Comparison of ENCODE assay signal across 1 cellular context in the genomic region with DNA sequence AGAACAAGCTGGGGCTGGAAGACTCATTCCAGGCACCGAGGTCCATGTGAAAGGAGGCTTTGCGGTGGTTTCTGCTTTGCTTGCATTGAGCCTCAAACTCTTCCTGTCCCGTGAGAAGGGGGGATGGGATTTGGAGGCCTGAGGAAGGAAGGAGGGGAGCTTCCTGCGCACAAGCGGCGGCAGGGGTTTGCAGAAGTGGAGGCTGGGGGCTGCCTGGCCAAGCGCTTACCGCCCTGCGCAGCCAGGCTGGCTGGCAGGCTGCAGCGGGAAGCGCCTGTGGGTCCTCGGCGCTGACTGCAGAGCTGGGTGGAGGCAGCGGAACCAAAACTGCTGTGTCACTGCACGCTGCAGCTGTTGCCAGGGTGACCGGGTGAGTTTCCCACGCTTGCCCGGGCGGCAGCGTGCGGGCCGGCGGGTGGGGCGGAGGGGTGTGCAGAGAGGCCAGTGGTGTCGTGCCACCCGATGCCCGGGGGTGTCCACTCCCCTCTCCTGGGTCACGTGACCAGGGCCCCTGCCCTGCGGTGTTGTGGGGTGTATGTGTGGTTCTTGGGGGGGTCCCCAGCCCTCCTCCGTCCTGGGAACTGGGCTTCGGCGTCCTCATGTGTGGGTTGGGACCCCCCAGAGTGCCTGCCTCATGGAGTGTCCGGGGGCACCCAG.
A peak's percentile ranks its signal among the peaks of the same experiment; 100 is the strongest.
TF ChIP-seq lines count a peak whose summit lies in the region.

No MANE protein-coding gene starts in this region.

TF ChIP-seq in K562, 482 proteins besides CTCF, POLR2A, EP300 and RAD21 (continued from another document and continues in another):
- TF ChIP-seq TCF3 (CRISPR knock-in tag; IDR thresholded peaks at IDR 0.05) (no peak), CCNT2 (IDR thresholded peaks at IDR 0.05; ENCODE audit: borderline replicate concordance, extremely low read depth, insufficient read length, low read depth, low read length) (peak; percentile 63), PML (IDR thresholded peaks at IDR 0.05; ENCODE audit: low read length) (no peak), PHF21A (IDR thresholded peaks at IDR 0.05; ENCODE audit: borderline replicate concordance, low read depth) (peak; percentile 36; the same call in 1 of the 2 replicates), KDM2B (CRISPR knock-in tag; IDR thresholded peaks at IDR 0.05) (peak; percentile 96), GATA2 (CRISPR knock-in tag; IDR thresholded peaks at IDR 0.05) (no peak), SMARCA4 (IDR thresholded peaks at IDR 0.05) (peak; percentile 52), PCBP2 (IDR thresholded peaks at IDR 0.05; ENCODE audit: low read depth, low read length, poor library complexity, severe bottlenecking) (no peak), ZNF311 (CRISPR knock-in tag; IDR thresholded peaks at IDR 0.05) (no peak), SIX5 (IDR thresholded peaks at IDR 0.05; ENCODE audit: borderline replicate concordance in 1 of 2, insufficient read depth in 1 of 2, low read depth in 1 of 2, low read length in 2 of 2) (no peak), HLTF (IDR thresholded peaks at IDR 0.05) (no peak), TAF7 (tag; IDR thresholded peaks at IDR 0.05) (no peak), POLR3A (IDR thresholded peaks at IDR 0.05; ENCODE audit: borderline replicate concordance, extremely low read depth, insufficient read depth, insufficient read length) (no peak), POLR2G (IDR thresholded peaks at IDR 0.05; ENCODE audit: low read depth, low read length) (no peak), NFATC3 (IDR thresholded peaks at IDR 0.05) (no peak), BRCA1 (IDR thresholded peaks at IDR 0.05) (no peak), BRCA1 (CRISPR knock-in tag; IDR thresholded peaks at IDR 0.05) (no peak), RBM22 (IDR thresholded peaks at IDR 0.05; ENCODE audit: low read depth, low read length, poor library complexity, severe bottlenecking) (peak; percentile 97), MYBL2 (IDR thresholded peaks at IDR 0.05; ENCODE audit: low read depth) (no peak), MYBL2 (CRISPR knock-in tag; IDR thresholded peaks at IDR 0.05; ENCODE audit: borderline replicate concordance) (no peak), TARDBP (IDR thresholded peaks at IDR 0.05) (no peak), ZC3H8 (IDR thresholded peaks at IDR 0.05) (no peak), RAD51 (IDR thresholded peaks at IDR 0.05; ENCODE audit: borderline replicate concordance, low read depth) (peak; percentile 79), BRD9 (IDR thresholded peaks at IDR 0.05; ENCODE audit: low read depth, partially characterized antibody) (no peak), FOXJ3 (CRISPR knock-in tag; IDR thresholded peaks at IDR 0.05) (no peak), KLF6 (CRISPR knock-in tag; IDR thresholded peaks at IDR 0.05; ENCODE audit: borderline replicate concordance) (no peak), MAX (CRISPR knock-in tag; IDR thresholded peaks at IDR 0.05) (peak; percentile 95), ZNF197 (CRISPR knock-in tag; IDR thresholded peaks at IDR 0.05; ENCODE audit: low read depth) (no peak), EHMT2 (IDR thresholded peaks at IDR 0.05) (no peak), SNIP1 (IDR thresholded peaks at IDR 0.05; ENCODE audit: low read depth) (no peak), ZNF253 (CRISPR knock-in tag; conservative IDR thresholded peaks at IDR 0.05) (no peak), SMARCC2 (IDR thresholded peaks at IDR 0.05; ENCODE audit: low read depth) (no peak), NFYB (IDR thresholded peaks at IDR 0.05; ENCODE audit: extremely low read depth, insufficient read length) (no peak), NFXL1 (CRISPR knock-in tag; IDR thresholded peaks at IDR 0.05) (no peak), SRSF9 (IDR thresholded peaks at IDR 0.05; ENCODE audit: borderline replicate concordance, low read depth, low read length) (no peak), KHSRP (IDR thresholded peaks at IDR 0.05) (no peak)
- TF ChIP-seq, protein P1, sequence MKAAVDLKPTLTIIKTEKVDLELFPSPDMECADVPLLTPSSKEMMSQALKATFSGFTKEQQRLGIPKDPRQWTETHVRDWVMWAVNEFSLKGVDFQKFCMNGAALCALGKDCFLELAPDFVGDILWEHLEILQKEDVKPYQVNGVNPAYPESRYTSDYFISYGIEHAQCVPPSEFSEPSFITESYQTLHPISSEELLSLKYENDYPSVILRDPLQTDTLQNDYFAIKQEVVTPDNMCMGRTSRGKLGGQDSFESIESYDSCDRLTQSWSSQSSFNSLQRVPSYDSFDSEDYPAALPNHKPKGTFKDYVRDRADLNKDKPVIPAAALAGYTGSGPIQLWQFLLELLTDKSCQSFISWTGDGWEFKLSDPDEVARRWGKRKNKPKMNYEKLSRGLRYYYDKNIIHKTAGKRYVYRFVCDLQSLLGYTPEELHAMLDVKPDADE (conservative IDR thresholded peaks at IDR 0.05; ENCODE audit: control insufficient read depth, low read depth, low read length): peak; percentile 82
- TF ChIP-seq, protein P2, sequence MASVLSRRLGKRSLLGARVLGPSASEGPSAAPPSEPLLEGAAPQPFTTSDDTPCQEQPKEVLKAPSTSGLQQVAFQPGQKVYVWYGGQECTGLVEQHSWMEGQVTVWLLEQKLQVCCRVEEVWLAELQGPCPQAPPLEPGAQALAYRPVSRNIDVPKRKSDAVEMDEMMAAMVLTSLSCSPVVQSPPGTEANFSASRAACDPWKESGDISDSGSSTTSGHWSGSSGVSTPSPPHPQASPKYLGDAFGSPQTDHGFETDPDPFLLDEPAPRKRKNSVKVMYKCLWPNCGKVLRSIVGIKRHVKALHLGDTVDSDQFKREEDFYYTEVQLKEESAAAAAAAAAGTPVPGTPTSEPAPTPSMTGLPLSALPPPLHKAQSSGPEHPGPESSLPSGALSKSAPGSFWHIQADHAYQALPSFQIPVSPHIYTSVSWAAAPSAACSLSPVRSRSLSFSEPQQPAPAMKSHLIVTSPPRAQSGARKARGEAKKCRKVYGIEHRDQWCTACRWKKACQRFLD (CRISPR knock-in tag; IDR thresholded peaks at IDR 0.05): no peak
- TF ChIP-seq, protein P3, sequence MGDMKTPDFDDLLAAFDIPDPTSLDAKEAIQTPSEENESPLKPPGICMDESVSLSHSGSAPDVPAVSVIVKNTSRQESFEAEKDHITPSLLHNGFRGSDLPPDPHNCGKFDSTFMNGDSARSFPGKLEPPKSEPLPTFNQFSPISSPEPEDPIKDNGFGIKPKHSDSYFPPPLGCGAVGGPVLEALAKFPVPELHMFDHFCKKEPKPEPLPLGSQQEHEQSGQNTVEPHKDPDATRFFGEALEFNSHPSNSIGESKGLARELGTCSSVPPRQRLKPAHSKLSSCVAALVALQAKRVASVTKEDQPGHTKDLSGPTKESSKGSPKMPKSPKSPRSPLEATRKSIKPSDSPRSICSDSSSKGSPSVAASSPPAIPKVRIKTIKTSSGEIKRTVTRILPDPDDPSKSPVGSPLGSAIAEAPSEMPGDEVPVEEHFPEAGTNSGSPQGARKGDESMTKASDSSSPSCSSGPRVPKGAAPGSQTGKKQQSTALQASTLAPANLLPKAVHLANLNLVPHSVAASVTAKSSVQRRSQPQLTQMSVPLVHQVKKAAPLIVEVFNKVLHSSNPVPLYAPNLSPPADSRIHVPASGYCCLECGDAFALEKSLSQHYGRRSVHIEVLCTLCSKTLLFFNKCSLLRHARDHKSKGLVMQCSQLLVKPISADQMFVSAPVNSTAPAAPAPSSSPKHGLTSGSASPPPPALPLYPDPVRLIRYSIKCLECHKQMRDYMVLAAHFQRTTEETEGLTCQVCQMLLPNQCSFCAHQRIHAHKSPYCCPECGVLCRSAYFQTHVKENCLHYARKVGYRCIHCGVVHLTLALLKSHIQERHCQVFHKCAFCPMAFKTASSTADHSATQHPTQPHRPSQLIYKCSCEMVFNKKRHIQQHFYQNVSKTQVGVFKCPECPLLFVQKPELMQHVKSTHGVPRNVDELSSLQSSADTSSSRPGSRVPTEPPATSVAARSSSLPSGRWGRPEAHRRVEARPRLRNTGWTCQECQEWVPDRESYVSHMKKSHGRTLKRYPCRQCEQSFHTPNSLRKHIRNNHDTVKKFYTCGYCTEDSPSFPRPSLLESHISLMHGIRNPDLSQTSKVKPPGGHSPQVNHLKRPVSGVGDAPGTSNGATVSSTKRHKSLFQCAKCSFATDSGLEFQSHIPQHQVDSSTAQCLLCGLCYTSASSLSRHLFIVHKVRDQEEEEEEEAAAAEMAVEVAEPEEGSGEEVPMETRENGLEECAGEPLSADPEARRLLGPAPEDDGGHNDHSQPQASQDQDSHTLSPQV (IDR thresholded peaks at IDR 0.05): peak; percentile 38; the same call in 1 of the 2 replicates
- TF ChIP-seq, protein P4, sequence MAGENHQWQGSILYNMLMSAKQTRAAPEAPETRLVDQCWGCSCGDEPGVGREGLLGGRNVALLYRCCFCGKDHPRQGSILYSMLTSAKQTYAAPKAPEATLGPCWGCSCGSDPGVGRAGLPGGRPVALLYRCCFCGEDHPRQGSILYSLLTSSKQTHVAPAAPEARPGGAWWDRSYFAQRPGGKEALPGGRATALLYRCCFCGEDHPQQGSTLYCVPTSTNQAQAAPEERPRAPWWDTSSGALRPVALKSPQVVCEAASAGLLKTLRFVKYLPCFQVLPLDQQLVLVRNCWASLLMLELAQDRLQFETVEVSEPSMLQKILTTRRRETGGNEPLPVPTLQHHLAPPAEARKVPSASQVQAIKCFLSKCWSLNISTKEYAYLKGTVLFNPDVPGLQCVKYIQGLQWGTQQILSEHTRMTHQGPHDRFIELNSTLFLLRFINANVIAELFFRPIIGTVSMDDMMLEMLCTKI (IDR thresholded peaks at IDR 0.05; ENCODE audit: partially characterized antibody): no peak
- TF ChIP-seq, protein P5, sequence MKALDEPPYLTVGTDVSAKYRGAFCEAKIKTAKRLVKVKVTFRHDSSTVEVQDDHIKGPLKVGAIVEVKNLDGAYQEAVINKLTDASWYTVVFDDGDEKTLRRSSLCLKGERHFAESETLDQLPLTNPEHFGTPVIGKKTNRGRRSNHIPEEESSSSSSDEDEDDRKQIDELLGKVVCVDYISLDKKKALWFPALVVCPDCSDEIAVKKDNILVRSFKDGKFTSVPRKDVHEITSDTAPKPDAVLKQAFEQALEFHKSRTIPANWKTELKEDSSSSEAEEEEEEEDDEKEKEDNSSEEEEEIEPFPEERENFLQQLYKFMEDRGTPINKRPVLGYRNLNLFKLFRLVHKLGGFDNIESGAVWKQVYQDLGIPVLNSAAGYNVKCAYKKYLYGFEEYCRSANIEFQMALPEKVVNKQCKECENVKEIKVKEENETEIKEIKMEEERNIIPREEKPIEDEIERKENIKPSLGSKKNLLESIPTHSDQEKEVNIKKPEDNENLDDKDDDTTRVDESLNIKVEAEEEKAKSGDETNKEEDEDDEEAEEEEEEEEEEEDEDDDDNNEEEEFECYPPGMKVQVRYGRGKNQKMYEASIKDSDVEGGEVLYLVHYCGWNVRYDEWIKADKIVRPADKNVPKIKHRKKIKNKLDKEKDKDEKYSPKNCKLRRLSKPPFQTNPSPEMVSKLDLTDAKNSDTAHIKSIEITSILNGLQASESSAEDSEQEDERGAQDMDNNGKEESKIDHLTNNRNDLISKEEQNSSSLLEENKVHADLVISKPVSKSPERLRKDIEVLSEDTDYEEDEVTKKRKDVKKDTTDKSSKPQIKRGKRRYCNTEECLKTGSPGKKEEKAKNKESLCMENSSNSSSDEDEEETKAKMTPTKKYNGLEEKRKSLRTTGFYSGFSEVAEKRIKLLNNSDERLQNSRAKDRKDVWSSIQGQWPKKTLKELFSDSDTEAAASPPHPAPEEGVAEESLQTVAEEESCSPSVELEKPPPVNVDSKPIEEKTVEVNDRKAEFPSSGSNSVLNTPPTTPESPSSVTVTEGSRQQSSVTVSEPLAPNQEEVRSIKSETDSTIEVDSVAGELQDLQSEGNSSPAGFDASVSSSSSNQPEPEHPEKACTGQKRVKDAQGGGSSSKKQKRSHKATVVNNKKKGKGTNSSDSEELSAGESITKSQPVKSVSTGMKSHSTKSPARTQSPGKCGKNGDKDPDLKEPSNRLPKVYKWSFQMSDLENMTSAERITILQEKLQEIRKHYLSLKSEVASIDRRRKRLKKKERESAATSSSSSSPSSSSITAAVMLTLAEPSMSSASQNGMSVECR (CRISPR knock-in tag; IDR thresholded peaks at IDR 0.05): peak; percentile 96
- TF ChIP-seq, protein P6, sequence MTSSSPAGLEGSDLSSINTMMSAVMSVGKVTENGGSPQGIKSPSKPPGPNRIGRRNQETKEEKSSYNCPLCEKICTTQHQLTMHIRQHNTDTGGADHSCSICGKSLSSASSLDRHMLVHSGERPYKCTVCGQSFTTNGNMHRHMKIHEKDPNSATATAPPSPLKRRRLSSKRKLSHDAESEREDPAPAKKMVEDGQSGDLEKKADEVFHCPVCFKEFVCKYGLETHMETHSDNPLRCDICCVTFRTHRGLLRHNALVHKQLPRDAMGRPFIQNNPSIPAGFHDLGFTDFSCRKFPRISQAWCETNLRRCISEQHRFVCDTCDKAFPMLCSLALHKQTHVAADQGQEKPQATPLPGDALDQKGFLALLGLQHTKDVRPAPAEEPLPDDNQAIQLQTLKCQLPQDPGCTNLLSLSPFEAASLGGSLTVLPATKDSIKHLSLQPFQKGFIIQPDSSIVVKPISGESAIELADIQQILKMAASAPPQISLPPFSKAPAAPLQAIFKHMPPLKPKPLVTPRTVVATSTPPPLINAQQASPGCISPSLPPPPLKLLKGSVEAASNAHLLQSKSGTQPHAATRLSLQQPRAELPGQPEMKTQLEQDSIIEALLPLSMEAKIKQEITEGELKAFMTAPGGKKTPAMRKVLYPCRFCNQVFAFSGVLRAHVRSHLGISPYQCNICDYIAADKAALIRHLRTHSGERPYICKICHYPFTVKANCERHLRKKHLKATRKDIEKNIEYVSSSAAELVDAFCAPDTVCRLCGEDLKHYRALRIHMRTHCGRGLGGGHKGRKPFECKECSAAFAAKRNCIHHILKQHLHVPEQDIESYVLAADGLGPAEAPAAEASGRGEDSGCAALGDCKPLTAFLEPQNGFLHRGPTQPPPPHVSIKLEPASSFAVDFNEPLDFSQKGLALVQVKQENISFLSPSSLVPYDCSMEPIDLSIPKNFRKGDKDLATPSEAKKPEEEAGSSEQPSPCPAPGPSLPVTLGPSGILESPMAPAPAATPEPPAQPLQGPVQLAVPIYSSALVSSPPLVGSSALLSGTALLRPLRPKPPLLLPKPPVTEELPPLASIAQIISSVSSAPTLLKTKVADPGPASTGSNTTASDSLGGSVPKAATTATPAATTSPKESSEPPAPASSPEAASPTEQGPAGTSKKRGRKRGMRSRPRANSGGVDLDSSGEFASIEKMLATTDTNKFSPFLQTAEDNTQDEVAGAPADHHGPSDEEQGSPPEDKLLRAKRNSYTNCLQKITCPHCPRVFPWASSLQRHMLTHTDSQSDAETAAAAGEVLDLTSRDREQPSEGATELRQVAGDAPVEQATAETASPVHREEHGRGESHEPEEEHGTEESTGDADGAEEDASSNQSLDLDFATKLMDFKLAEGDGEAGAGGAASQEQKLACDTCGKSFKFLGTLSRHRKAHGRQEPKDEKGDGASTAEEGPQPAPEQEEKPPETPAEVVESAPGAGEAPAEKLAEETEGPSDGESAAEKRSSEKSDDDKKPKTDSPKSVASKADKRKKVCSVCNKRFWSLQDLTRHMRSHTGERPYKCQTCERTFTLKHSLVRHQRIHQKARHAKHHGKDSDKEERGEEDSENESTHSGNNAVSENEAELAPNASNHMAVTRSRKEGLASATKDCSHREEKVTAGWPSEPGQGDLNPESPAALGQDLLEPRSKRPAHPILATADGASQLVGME (CRISPR knock-in tag; IDR thresholded peaks at IDR 0.05): peak; percentile 59; the same call in 1 of the 2 replicates
